In genomic region chr14:71320107-71320733, GRCh38 we compare ENCODE assay signal across 8 cellular contexts.
DNase-seq lines count a peak whose midpoint lies in the region; ATAC-seq and TF ChIP-seq lines count a peak whose summit lies in the region.

SIPA1L1 (plus strand) TSS chr14:71320476.

- ATAC-seq in GM19035 (IDR thresholded peaks at IDR 0.05; ENCODE audit: unreplicated experiment) (peak; percentile 78), HG03354 (IDR thresholded peaks at IDR 0.05; ENCODE audit: poor library complexity, severe bottlenecking, unreplicated experiment) (peak; percentile 81)
- ATAC-seq in activated CD4-positive, CD25-positive, alpha-beta regulatory T cell treated with anti-CD3 and anti-CD28 coated beads, Interleukin-2, amount 50 U/mL, for 24 hours = peak; percentile 88

- TF ChIP-seq CTCF in AG09319 (IDR thresholded peaks at IDR 0.05; ENCODE audit: low read depth, low read length) = no peak

- DNase-seq in AG09319 (ENCODE audit: extremely low read depth, low read depth) (peak; percentile 99), NCI-H446 treated with DMSO at 0.1 percent for 48 hours (lab: John Stamatoyannopoulos, UW) (peak; percentile 97), cerebellar cortex (ENCODE audit: low spot score) (peak; percentile 98), islet precursor cell (peak; percentile 99)
- DNase-seq in stimulated activated CD4-positive, alpha-beta T cell treated with anti-CD3 and anti-CD28 coated beads, Interleukin-12 subunit alpha, Interleukin-12 subunit beta, amount 100 ng/mL, for 48 hours (ENCODE audit: low read depth in 2 of 3, low spot score in 1 of 3) = peak; percentile 96 to 98 (median 97)

Comparison
In these comparisons a context has a peak if more than half of its experiments do, and no peak if none do; other contexts are left out.
1. Peak in every context shown above with its lines: DNase-seq and ATAC-seq.